ENCODE assay signal across 8 cellular contexts in the genomic region with DNA sequence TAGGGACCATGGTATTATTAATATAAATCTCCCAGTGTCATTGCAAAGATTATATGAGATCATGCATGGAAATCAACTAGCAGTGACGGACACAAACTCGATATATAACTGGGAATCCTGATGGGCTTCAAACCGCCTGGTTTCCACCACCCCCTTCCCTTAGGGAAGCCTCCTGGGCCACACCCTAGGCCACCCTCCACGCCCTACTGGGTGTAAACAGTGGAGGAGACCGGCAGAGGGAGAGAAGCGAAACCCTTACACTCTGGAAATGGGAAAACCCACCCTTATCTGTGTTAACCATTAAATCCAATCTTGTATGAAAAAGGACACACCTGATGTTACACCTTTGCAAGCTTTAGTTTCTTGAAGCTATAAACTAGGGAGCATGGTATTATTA. TPM values are rescaled to one million over a fixed set of nuclear protein-coding genes. Genes with fewer than 3 reads are reported as not detected.
DNase-seq lines count a peak whose midpoint lies in the region; ATAC-seq, FAIRE-seq and TF ChIP-seq lines count a peak whose summit lies in the region.

No MANE protein-coding gene starts in this region.

- H3K9ac ChIP-seq in IMR-90 (ENCODE audit: low read depth, low read length) = peak overlapping the region; percentile 86; the same call in 1 of the 2 replicates

- ATAC-seq in IMR-90 (ENCODE audit: low read depth) (no peak), HG02981 (IDR thresholded peaks at IDR 0.05; ENCODE audit: unreplicated experiment) (no peak), GM18868 (IDR thresholded peaks at IDR 0.05; ENCODE audit: unreplicated experiment) (no peak)
- ATAC-seq in effector memory CD8-positive, alpha-beta T cell (replicated peaks) = no peak

- peak overlapping the region; percentile 87 to 97 for H4K8ac ChIP-seq in IMR-90 (ENCODE audit: low read depth in 2 of 2, low read length in 2 of 2)

- H3K56ac ChIP-seq in IMR-90 (ENCODE audit: extremely low read depth, insufficient read depth, low read length) = peak overlapping the region; percentile 63; the same call in 1 of the 2 replicates

- intact Hi-C loops in IMR-90 (cut with micrococcal nuclease) = loop anchor here (1.0 to 10.0 kb wide), 6 partner anchors 141 to 646 kb away; partner anchors contain the start of gene COL24A1

- peak overlapping the region; percentile 62 for H2AK9ac ChIP-seq in IMR-90 (replicated peaks; ENCODE audit: low read depth, low read length, poor library complexity)

- peak overlapping the region; percentile 83; the same call in 1 of the 2 replicates for H3K4me2 ChIP-seq in IMR-90 (ENCODE audit: low read depth, low read length)

- H4K20me1 ChIP-seq in IMR-90 (ENCODE audit: insufficient read depth, low read length) = no peaks in the 10 kb centered on the region

- peaks cover 6 to 20% of the 10 kb centered on the region in 2 donors for H3K4me1 Mint-ChIP-seq in effector memory CD8-positive, alpha-beta T cell (ENCODE audit: low read depth in 2 of 2)

- H3K27ac Mint-ChIP-seq in effector memory CD8-positive, alpha-beta T cell = no peak overlapping the region

- no peak overlapping the region for H3K18ac ChIP-seq in IMR-90 (ENCODE audit: low read depth, low read length)

- CTCF ChIA-PET in IMR-90 (lab: Yijun Ruan, JAX) = interaction anchor here (0.6 to 1.3 kb wide), 11 partner anchors 9 to 663 kb away, joined by 3 to 8 read pairs (median 4); no protein-coding TSS in a partner anchor

- no peak for TF ChIP-seq RAD21 in IMR-90 (IDR thresholded peaks at IDR 0.05; ENCODE audit: low read length)

- no CpG with 5 or more reads among the region's 6 CpGs for WGBS in IMR-90 (ENCODE audit: extremely low coverage in 2 of 2, insufficient read length in 1 of 2), 2 experiments
- 60 to 89% methylated on average over 1 to 3 of the region's 6 CpGs for whole genome bisulfite sequencing in mesodermal cell (ENCODE audit: insufficient coverage in 2 of 2), 2 experiments

- H3K14ac ChIP-seq in IMR-90 (replicated peaks; ENCODE audit: low read depth, low read length) = peak overlapping the region; percentile 88

- H3K4me3 ChIP-seq in IMR-90 (ENCODE audit: insufficient read depth, low read depth, low read length) (no peak overlapping the region; the same call in 1 of the 2 replicates), bronchial epithelial cell (ENCODE audit: low read depth, low read length) (peak overlapping the region; percentile 47), mesodermal cell (ENCODE audit: extremely low read depth, insufficient read depth, low read length, poor library complexity, severe bottlenecking) (peak overlapping the region; percentile 74)

- no peak; the same call in 1 of the 2 replicates for TF ChIP-seq CTCF in 22Rv1 (IDR thresholded peaks at IDR 0.05)
- no peak for TF ChIP-seq CTCF in IMR-90 (conservative IDR thresholded peaks at IDR 0.05; ENCODE audit: low read depth, low read length)
- TF ChIP-seq CTCF in bronchial epithelial cell (IDR thresholded peaks at IDR 0.05; ENCODE audit: insufficient read depth, low read length, severe bottlenecking) = no peak

- peak overlapping the region; percentile 85 for H2BK5ac ChIP-seq in IMR-90 (ENCODE audit: low read depth, low read length, poor library complexity, severe bottlenecking)

- no peak for FAIRE-seq in bronchial epithelial cell (lab: Jason Lieb, UNC)

- peaks cover 18% of the 10 kb centered on the region for H3K36me3 Mint-ChIP-seq in effector memory CD8-positive, alpha-beta T cell (ENCODE audit: insufficient read depth)

- DNase-seq in IMR-90 = no peak
- DNase-seq in bronchial epithelial cell (ENCODE audit: low read depth) = no peak
- no peak for DNase-seq in NK-92 (lab: John Stamatoyannopoulos, UW; ENCODE audit: unreplicated experiment)
- no peak for DNase-seq in effector memory CD8-positive, alpha-beta T cell

- H3K9me1 ChIP-seq in IMR-90 (ENCODE audit: insufficient read depth, low read length) = no peaks in the 10 kb centered on the region

- in situ Hi-C loops in IMR-90 (cut with MboI; ENCODE audit: low sequenced_read_pairs) = loop anchor here (25.0 kb wide), 2 partner anchors 178 to 1003 kb away; partner anchors contain the start of gene SH3GLB1

- peak overlapping the region; percentile 92 for H2AFZ ChIP-seq in IMR-90 (replicated peaks; ENCODE audit: low read length, poor library complexity)

- H3K9me3 ChIP-seq in IMR-90 (ENCODE audit: control insufficient read depth, insufficient read depth, low read length) = 0 out of 2 replicates have a peak, but pooled peaks cover 2% of the 10 kb centered on the region
- no peaks in the 10 kb centered on the region for H3K9me3 ChIP-seq in mesodermal cell (ENCODE audit: control insufficient read depth, low read length)

- no peak overlapping the region for H2BK15ac ChIP-seq in IMR-90 (ENCODE audit: low read depth, low read length)

- H3K27me3 ChIP-seq in IMR-90 (ENCODE audit: control insufficient read depth, insufficient read depth, low read length) (no peaks in the 10 kb centered on the region), bronchial epithelial cell (ENCODE audit: control insufficient read depth, insufficient read depth, low read length) (no peaks in the 10 kb centered on the region)

- H3K79me1 ChIP-seq in IMR-90 (ENCODE audit: low read depth in 1 of 2, low read length in 2 of 2) = peaks cover 21 to 31% of the 10 kb centered on the region in 2 experiments

- no peak overlapping the region for H3K23ac ChIP-seq in IMR-90 (ENCODE audit: low read depth, low read length)

- peak overlapping the region; percentile 65 for H4K91ac ChIP-seq in IMR-90 (ENCODE audit: insufficient read depth, low read depth, low read length)

- POLR2A ChIA-PET in IMR-90 (lab: Charles Lee; ENCODE audit: unreplicated experiment) = interaction anchor here (0.5 to 1.0 kb wide), 6 partner anchors 33 to 307 kb away, joined by 3 to 13 read pairs (median 4); partner anchors contain the start of gene CCN1

- no peak overlapping the region for H2BK120ac ChIP-seq in IMR-90 (ENCODE audit: low read depth, low read length)

- H3K27ac ChIP-seq in 22Rv1 = peak overlapping the region; percentile 84
- H3K27ac ChIP-seq in IMR-90 (ENCODE audit: insufficient read depth, low read length) = no peak overlapping the region
- peak overlapping the region; percentile 65 for H3K27ac ChIP-seq in mesodermal cell (ENCODE audit: low read depth, low read length, severe bottlenecking)

- H3K4me3 Mint-ChIP-seq in effector memory CD8-positive, alpha-beta T cell = no peak overlapping the region

- peak overlapping the region; percentile 85 for H4K5ac ChIP-seq in IMR-90 (ENCODE audit: low read depth, low read length)

- no TSS peak for BruUV-seq in IMR-90 (replicated peaks; lab: Mats Ljungman, UMichigan)

- peaks cover 5% of the 10 kb centered on the region; the same call in 1 of the 2 replicates for H3K36me3 ChIP-seq in IMR-90 (ENCODE audit: control insufficient read depth, insufficient read depth, low read length)
- H3K36me3 ChIP-seq in bronchial epithelial cell (ENCODE audit: control insufficient read depth, insufficient read depth, low read length) = peaks cover 1% of the 10 kb centered on the region
- H3K36me3 ChIP-seq in mesodermal cell (ENCODE audit: control insufficient read depth, insufficient read depth, low read length) = peaks cover 16% of the 10 kb centered on the region

- H2BK20ac ChIP-seq in IMR-90 (ENCODE audit: low read depth, low read length) = no peak overlapping the region

- TF ChIP-seq POLR2A in IMR-90 (IDR thresholded peaks at IDR 0.05; ENCODE audit: low read depth, low read length) = no peak

- H2AK5ac ChIP-seq in IMR-90 (ENCODE audit: low read depth, low read length) = no peak overlapping the region

- H3K27me3 Mint-ChIP-seq in effector memory CD8-positive, alpha-beta T cell = peaks cover 13% of the 10 kb centered on the region in 2 donors

- dilution Hi-C loops in IMR-90 (cut with HindIII; ENCODE audit: low sequenced_read_pairs, unreplicated experiment) = no loop called here

- H3K4ac ChIP-seq in IMR-90 (ENCODE audit: low read depth, low read length) = peak overlapping the region; percentile 74; the same call in 1 of the 2 replicates

- H3K9me3 Mint-ChIP-seq in effector memory CD8-positive, alpha-beta T cell = peaks cover under 1% of the 10 kb centered on the region in 2 donors

- H3K4me1 ChIP-seq in IMR-90 (ENCODE audit: control insufficient read depth, insufficient read depth, low read length) = peaks cover 1% of the 10 kb centered on the region; the same call in 1 of the 2 replicates
- peaks cover 3% of the 10 kb centered on the region for H3K4me1 ChIP-seq in mesodermal cell (ENCODE audit: control insufficient read depth, insufficient read depth, low read length, poor library complexity, severe bottlenecking)

TF ChIP-seq in IMR-90, 13 proteins besides CTCF, POLR2A, EP300 and RAD21:
- no peak for TF ChIP-seq NFE2L2 (IDR thresholded peaks at IDR 0.05; ENCODE audit: low read depth, low read length)
- no peak for TF ChIP-seq MXI1 (IDR thresholded peaks at IDR 0.05; ENCODE audit: borderline replicate concordance, low read depth, low read length)
- TF ChIP-seq RFX5 (IDR thresholded peaks at IDR 0.05; ENCODE audit: low read depth, low read length) = no peak
- no peak for TF ChIP-seq RCOR1 (IDR thresholded peaks at IDR 0.05; ENCODE audit: insufficient replicate concordance, low read length)
- no peak for TF ChIP-seq CEBPB (IDR thresholded peaks at IDR 0.05; ENCODE audit: low read depth, low read length)
- TF ChIP-seq BHLHE40 (IDR thresholded peaks at IDR 0.05; ENCODE audit: low read depth, low read length) = no peak
- no peak for TF ChIP-seq MAFK (IDR thresholded peaks at IDR 0.05; ENCODE audit: low read depth, low read length)
- no peak for TF ChIP-seq CHD1 (IDR thresholded peaks at IDR 0.05; ENCODE audit: low read depth, low read length)
- no peak for TF ChIP-seq USF2 (IDR thresholded peaks at IDR 0.05; ENCODE audit: low read depth, low read length)

RNA-seq across cellular contexts. Expression of gene ZNHIT6, which starts 0.6 kb away (rescaled TPM):
- 9.0 and 17.2 TPM in 2 replicates for total RNA-seq in IMR-90 (2012; rRNA removed)
- polyA plus RNA-seq in IMR-90 (2012; rRNA removed) = 11.9 and 13.7 TPM in 2 replicates
- polyA plus RNA-seq in IMR-90 (2012; cell fraction: cytosol; rRNA removed) = 2.3 and 2.8 TPM in 2 replicates
- 1.5 and 11.2 TPM in 2 replicates for polyA plus RNA-seq in IMR-90 (2012; cell fraction: nucleus; rRNA removed; ENCODE audit: low replicate concordance)
- 6.1 and 8.2 TPM in 2 replicates for total RNA-seq in bronchial epithelial cell
- 13.1 TPM for polyA plus RNA-seq in mesodermal cell (2013, experiment 1 of 2)
- polyA plus RNA-seq in mesodermal cell (2013, experiment 2 of 2) = 14.1 TPM
